Comparison of ENCODE assay signal across 16 cellular contexts in genomic region chr4:95190751-95191436, GRCh38.
DNase-seq lines count a peak whose midpoint lies in the region; ATAC-seq and TF ChIP-seq lines count a peak whose summit lies in the region.
"Had no signal": no experiment of that assay in that cellular context is flagged by ENCODE, and none has a peak within 500 bp of the region (broad histone marks: within the 10 kb centered on the region; RNA-seq: fewer than 3 reads in every experiment).

No MANE protein-coding gene starts in this region.

- H3K27ac ChIP-seq in hepatocyte (no peak overlapping the region), vagina (peak overlapping the region; percentile 2), colonic mucosa (no peak overlapping the region)
- H3K27ac ChIP-seq: SJCRH30 had no signal

- H3K4me1 Mint-ChIP-seq in stimulated activated naive CD8-positive, alpha-beta T cell treated with anti-CD3 and anti-CD28 coated beads, Interleukin-15, amount 100 ng/mL, for 72 hours = peaks cover 25% of the 10 kb centered on the region
- peaks cover 46% of the 10 kb centered on the region for H3K4me1 Mint-ChIP-seq in T-helper 17 cell
- H3K4me1 Mint-ChIP-seq: naive B cell; stimulated activated memory B cell treated with anti-CD40 and anti-IgM and Interleukin-4, amounts not matched to agents 10 μg/mL and 1 μg/mL and 100 μg/mL, for 72 hours had no signal

- no peaks in the 10 kb centered on the region for H3K36me3 ChIP-seq in hepatocyte (replicated peaks; ENCODE audit: insufficient read depth, low read depth)
- no peaks in the 10 kb centered on the region for H3K36me3 ChIP-seq in vagina
- H3K36me3 ChIP-seq in colonic mucosa = no peaks in the 10 kb centered on the region
- H3K36me3 ChIP-seq: SJCRH30 had no signal

- no peaks in the 10 kb centered on the region for H3K27me3 ChIP-seq in hepatocyte
- no peaks in the 10 kb centered on the region for H3K27me3 ChIP-seq in vagina
- H3K27me3 ChIP-seq in colonic mucosa = no peaks in the 10 kb centered on the region

- peak; percentile 33 for ATAC-seq in stimulated activated naive CD8-positive, alpha-beta T cell treated with anti-CD3 and anti-CD28 coated beads, Interleukin-15, amount 100 ng/mL, for 72 hours
- ATAC-seq in stimulated activated naive CD8-positive, alpha-beta T cell treated with anti-CD3 and anti-CD28 coated beads, Interleukin-15, Interleukin-2, amounts not matched to agents 100 U/mL and 50 U/mL, for 24 hours = no peak
- ATAC-seq in T-helper 17 cell (no peak), HG02981 (IDR thresholded peaks at IDR 0.05; ENCODE audit: unreplicated experiment) (no peak)
- ATAC-seq: effector memory CD8-positive, alpha-beta T cell had no signal

- H3K9me3 Mint-ChIP-seq in stimulated activated naive CD8-positive, alpha-beta T cell treated with anti-CD3 and anti-CD28 coated beads, Interleukin-15, amount 100 ng/mL, for 72 hours = no peaks in the 10 kb centered on the region
- H3K9me3 Mint-ChIP-seq: activated CD4-positive, alpha-beta T cell treated with anti-CD3 and anti-CD28 coated beads, Interleukin-2, amount 10 ng/mL, durations not matched to agents 7 days and 5 days had no signal

- H3K9me3 ChIP-seq in T-helper 17 cell (ENCODE audit: control insufficient read depth, low read length, poor library complexity, severe bottlenecking) (no peaks in the 10 kb centered on the region), hepatocyte (ENCODE audit: low read depth) (no peaks in the 10 kb centered on the region), vagina (no peaks in the 10 kb centered on the region), colonic mucosa (no peaks in the 10 kb centered on the region)
- H3K9me3 ChIP-seq: SJCRH30 had no signal

- intact Hi-C loops in vagina (cut with DNase I) = no loop called here
- intact Hi-C loops in colonic mucosa (cut with DNase I) = no loop called here

- H3K9me2 ChIP-seq in hepatocyte (replicated peaks; ENCODE audit: insufficient read depth) = no peaks in the 10 kb centered on the region

- H3K4me3 Mint-ChIP-seq in stimulated activated naive CD8-positive, alpha-beta T cell treated with anti-CD3 and anti-CD28 coated beads, Interleukin-15, amount 100 ng/mL, for 72 hours = no peak overlapping the region
- H3K4me3 Mint-ChIP-seq in T-helper 17 cell = no peak overlapping the region
- H3K4me3 Mint-ChIP-seq: activated CD4-positive, alpha-beta T cell treated with anti-CD3 and anti-CD28 coated beads, Interleukin-2, amount 10 ng/mL, durations not matched to agents 7 days and 5 days; activated naive CD4-positive, alpha-beta T cell treated with anti-CD3 and anti-CD28 coated beads, Interleukin-2, amount 10 ng/mL, durations not matched to agents 7 days and 5 days; effector memory CD8-positive, alpha-beta T cell; naive B cell; stimulated activated memory B cell treated with anti-CD40 and anti-IgM and Interleukin-4, amounts not matched to agents 10 μg/mL and 1 μg/mL and 100 μg/mL, for 72 hours had no signal

- TF ChIP-seq POLR2A in vagina (IDR thresholded peaks at IDR 0.05) = no peak

- H3K9ac ChIP-seq in colonic mucosa (ENCODE audit: low read depth in 2 of 2, low read length in 2 of 2) = no peak overlapping the region

- no peaks in the 10 kb centered on the region for H3K27me3 Mint-ChIP-seq in stimulated activated naive CD8-positive, alpha-beta T cell treated with anti-CD3 and anti-CD28 coated beads, Interleukin-15, amount 100 ng/mL, for 72 hours
- no peaks in the 10 kb centered on the region for H3K27me3 Mint-ChIP-seq in T-helper 17 cell
- H3K27me3 Mint-ChIP-seq: activated CD4-positive, alpha-beta T cell treated with anti-CD3 and anti-CD28 coated beads, Interleukin-2, amount 10 ng/mL, durations not matched to agents 7 days and 5 days; activated naive CD4-positive, alpha-beta T cell treated with anti-CD3 and anti-CD28 coated beads, Interleukin-2, amount 10 ng/mL, durations not matched to agents 7 days and 5 days; effector memory CD8-positive, alpha-beta T cell; stimulated activated memory B cell treated with anti-CD40 and anti-IgM and Interleukin-4, amounts not matched to agents 10 μg/mL and 1 μg/mL and 100 μg/mL, for 72 hours had no signal

- TF ChIP-seq CTCF in hepatocyte (IDR thresholded peaks at IDR 0.05; ENCODE audit: poor library complexity) (no peak), vagina (IDR thresholded peaks at IDR 0.05) (no peak), colonic mucosa (IDR thresholded peaks at IDR 0.05) (no peak)

- H3K36me3 Mint-ChIP-seq in T-helper 17 cell (ENCODE audit: low read depth) = no peaks in the 10 kb centered on the region
- H3K36me3 Mint-ChIP-seq: activated naive CD4-positive, alpha-beta T cell treated with anti-CD3 and anti-CD28 coated beads, Interleukin-2, amount 10 ng/mL, durations not matched to agents 7 days and 5 days; naive B cell; stimulated activated memory B cell treated with anti-CD40 and anti-IgM and Interleukin-4, amounts not matched to agents 10 μg/mL and 1 μg/mL and 100 μg/mL, for 72 hours had no signal

- H3K4me3 ChIP-seq in hepatocyte = no peak overlapping the region
- H3K4me3 ChIP-seq in vagina = no peak overlapping the region
- H3K4me3 ChIP-seq in colonic mucosa = no peak overlapping the region
- H3K4me3 ChIP-seq: SJCRH30 had no signal

- H2AFZ ChIP-seq in hepatocyte = no peak overlapping the region

- H3K4me2 ChIP-seq in hepatocyte = no peak overlapping the region

- no peaks in the 10 kb centered on the region for H4K20me1 ChIP-seq in hepatocyte (ENCODE audit: insufficient read depth, poor library complexity, severe bottlenecking)

- H3K4me1 ChIP-seq in hepatocyte (ENCODE audit: insufficient read depth) = no peaks in the 10 kb centered on the region
- no peaks in the 10 kb centered on the region for H3K4me1 ChIP-seq in vagina
- H3K4me1 ChIP-seq in colonic mucosa = no peaks in the 10 kb centered on the region
- H3K4me1 ChIP-seq: SJCRH30 had no signal

- 58% methylated on average over 9 of the region's 9 CpGs for WGBS in hepatocyte (ENCODE audit: low lambda C conversion rate, missing lambda C conversion rate)

- no peaks in the 10 kb centered on the region for H3K79me2 ChIP-seq in hepatocyte

- DNase-seq in stimulated activated naive CD8-positive, alpha-beta T cell treated with anti-CD3 and anti-CD28 coated beads, Interleukin-15, amount 100 ng/mL, for 72 hours = no peak
- DNase-seq in stimulated activated naive CD8-positive, alpha-beta T cell treated with anti-CD3 and anti-CD28 coated beads, Interleukin-15, Interleukin-2, amounts not matched to agents 100 U/mL and 50 U/mL, for 24 hours = no peak
- DNase-seq in T-helper 17 cell (no peak), hepatocyte (ENCODE audit: low spot score) (peak; percentile 66), vagina (ENCODE audit: extremely low spot score in 2 of 2) (no peak), DMS114 treated with DMSO at 0.1 percent for 48 hours (lab: John Stamatoyannopoulos, UW; ENCODE audit: unreplicated experiment) (no peak), colonic mucosa (no peak)
- DNase-seq: activated CD4-positive, alpha-beta T cell treated with anti-CD3 and anti-CD28 coated beads, Interleukin-2, amount 10 ng/mL, durations not matched to agents 7 days and 5 days; activated naive CD4-positive, alpha-beta T cell treated with anti-CD3 and anti-CD28 coated beads, Interleukin-2, amount 10 ng/mL, durations not matched to agents 7 days and 5 days; effector memory CD8-positive, alpha-beta T cell; naive B cell; NCI-H146; stimulated activated CD4-positive, alpha-beta T cell treated with anti-CD3 and anti-CD28 coated beads, Interleukin-15, amount 100 ng/mL, for 24 hours had no signal

- H3K27ac Mint-ChIP-seq in stimulated activated naive CD8-positive, alpha-beta T cell treated with anti-CD3 and anti-CD28 coated beads, Interleukin-15, amount 100 ng/mL, for 72 hours = no peak overlapping the region
- peak overlapping the region; percentile 98 for H3K27ac Mint-ChIP-seq in T-helper 17 cell
- H3K27ac Mint-ChIP-seq: activated CD4-positive, alpha-beta T cell treated with anti-CD3 and anti-CD28 coated beads, Interleukin-2, amount 10 ng/mL, durations not matched to agents 7 days and 5 days; effector memory CD8-positive, alpha-beta T cell; naive B cell; stimulated activated memory B cell treated with anti-CD40 and anti-IgM and Interleukin-4, amounts not matched to agents 10 μg/mL and 1 μg/mL and 100 μg/mL, for 72 hours had no signal
